In genomic region chr17:31251618-31252328, GRCh38 we compare ENCODE assay signal across 17 cellular contexts. TPM values are rescaled to one million over a fixed set of nuclear protein-coding genes. Genes with fewer than 3 reads are reported as not detected.
"Had no signal": no experiment of that assay in that cellular context is flagged by ENCODE, and none has a peak within 500 bp of the region (broad histone marks: within the 10 kb centered on the region; RNA-seq: fewer than 3 reads in every experiment).

No MANE protein-coding gene starts in this region.

- H3K27ac Mint-ChIP-seq: activated naive CD4-positive, alpha-beta T cell treated with anti-CD3 and anti-CD28 coated beads for 36 hours; activated T-helper 17 cell treated with anti-CD3 and anti-CD28 coated beads, Interleukin-2, amount 50 U/mL, for 72 hours; dendritic cell treated with granulocyte-macrophage colony-stimulating factor and Interleukin-4, amounts not matched to agents 40 ng/mL and 50 ng/mL, for 4 days; T-cell had no signal

- H3K4me1 Mint-ChIP-seq: activated T-helper 17 cell treated with anti-CD3 and anti-CD28 coated beads, Interleukin-2, amount 50 U/mL, for 72 hours had no signal

- H3K4me3 ChIP-seq: lower lobe of right lung had no signal

- H3K27ac ChIP-seq: lower lobe of right lung had no signal

- ATAC-seq: activated T-helper 17 cell treated with anti-CD3 and anti-CD28 coated beads, Interleukin-2, amount 50 U/mL, for 72 hours; lower lobe of right lung; naive thymus-derived CD4-positive, alpha-beta T cell; right cardiac atrium; T-cell had no signal

- H3K9me3 Mint-ChIP-seq: activated naive CD4-positive, alpha-beta T cell treated with anti-CD3 and anti-CD28 coated beads for 36 hours; activated T-helper 17 cell treated with anti-CD3 and anti-CD28 coated beads, Interleukin-2, amount 50 U/mL, for 72 hours; central memory CD8-positive, alpha-beta T cell; dendritic cell treated with granulocyte-macrophage colony-stimulating factor and Interleukin-4, amounts not matched to agents 40 ng/mL and 50 ng/mL, for 4 days; naive thymus-derived CD4-positive, alpha-beta T cell; T-cell had no signal

- DNase-seq: activated CD4-positive, alpha-beta T cell treated with anti-CD3 and anti-CD28 coated beads for 48 hours; activated CD8-positive, alpha-beta memory T cell treated with anti-CD3 and anti-CD28 coated beads for 24 hours; activated naive CD4-positive, alpha-beta T cell treated with anti-CD3 and anti-CD28 coated beads for 36 hours; activated T-cell treated with anti-CD3 and anti-CD28 coated beads for 4 hours; erythroblast; hypothalamus; lower lobe of right lung; naive thymus-derived CD4-positive, alpha-beta T cell; right cardiac atrium; stimulated activated CD4-positive, alpha-beta T cell treated with anti-CD3 and anti-CD28 coated beads, Interleukin-2, amount 100 ng/mL, for 48 hours; stimulated activated naive CD4-positive, alpha-beta T cell treated with Interleukin-2 at 50 U/mL for 16 hours; T-cell had no signal

- H3K4me1 ChIP-seq: lower lobe of right lung had no signal

- H3K4me3 Mint-ChIP-seq: activated naive CD4-positive, alpha-beta T cell treated with anti-CD3 and anti-CD28 coated beads for 36 hours; activated T-helper 17 cell treated with anti-CD3 and anti-CD28 coated beads, Interleukin-2, amount 50 U/mL, for 72 hours; central memory CD8-positive, alpha-beta T cell; dendritic cell treated with granulocyte-macrophage colony-stimulating factor and Interleukin-4, amounts not matched to agents 40 ng/mL and 50 ng/mL, for 4 days; naive thymus-derived CD4-positive, alpha-beta T cell; T-cell had no signal

- H3K27me3 Mint-ChIP-seq: activated T-helper 17 cell treated with anti-CD3 and anti-CD28 coated beads, Interleukin-2, amount 50 U/mL, for 72 hours; central memory CD8-positive, alpha-beta T cell; dendritic cell treated with granulocyte-macrophage colony-stimulating factor and Interleukin-4, amounts not matched to agents 40 ng/mL and 50 ng/mL, for 4 days; naive thymus-derived CD4-positive, alpha-beta T cell; T-cell had no signal

- H3K9me3 ChIP-seq: lower lobe of right lung had no signal

RNA-seq across cellular contexts. Expression of gene OMG, which starts 45.3 kb away (rescaled TPM):
- total RNA-seq: glomerular endothelial cell, right cardiac atrium, ureter had no signal
- polyA plus RNA-seq: naive thymus-derived CD4-positive, alpha-beta T cell had no signal
